20 cellular contexts compared by ENCODE assay signal in genomic region chr5:83513491-83513890, GRCh38.
"Had no signal": no experiment of that assay in that cellular context is flagged by ENCODE, and none has a peak within 500 bp of the region (broad histone marks: within the 10 kb centered on the region; RNA-seq: fewer than 3 reads in every experiment).

No MANE protein-coding gene starts in this region.

- H3K9ac ChIP-seq: neural progenitor cell, parathyroid adenoma had no signal

- H3K9me3 Mint-ChIP-seq: activated T-cell treated with anti-CD3 and anti-CD28 coated beads, Interleukin-2, amount 50 U/mL, for 24 hours; memory B cell; neural progenitor cell; T-helper 2 cell treated with Interferon-gamma antibody and Interleukin-4, amounts not matched to agents 5 μg/mL and 100 μg/mL, for 36 hours had no signal

- ATAC-seq: activated CD8-positive, alpha-beta memory T cell treated with anti-CD3 and anti-CD28 coated beads, Interleukin-2, amount 10 ng/mL, durations not matched to agents 7 days and 5 days; left lobe of liver had no signal

- H3K27me3 Mint-ChIP-seq: memory B cell had no signal

- H3K27ac Mint-ChIP-seq: activated CD8-positive, alpha-beta memory T cell treated with anti-CD3 and anti-CD28 coated beads, Interleukin-2, amount 10 ng/mL, durations not matched to agents 7 days and 5 days; activated naive CD8-positive, alpha-beta T cell; activated T-cell treated with anti-CD3 and anti-CD28 coated beads, Interleukin-2, amount 50 U/mL, for 24 hours; memory B cell; neural progenitor cell; T-helper 2 cell treated with Interferon-gamma antibody and Interleukin-4, amounts not matched to agents 5 μg/mL and 100 μg/mL, for 36 hours had no signal

- H3K36me3 ChIP-seq: stomach, thyroid gland, vagina had no signal

- H3K9me3 ChIP-seq: stomach, thyroid gland, vagina had no signal

- H3K27ac ChIP-seq: neural progenitor cell, parathyroid adenoma, stomach, thyroid gland, vagina had no signal

- H3K4me1 Mint-ChIP-seq: memory B cell, neural progenitor cell had no signal

- H3K4me1 ChIP-seq: parathyroid adenoma, stomach had no signal

- H3K4me3 Mint-ChIP-seq: activated CD8-positive, alpha-beta memory T cell treated with anti-CD3 and anti-CD28 coated beads, Interleukin-2, amount 10 ng/mL, durations not matched to agents 7 days and 5 days; activated naive CD8-positive, alpha-beta T cell; activated T-cell treated with anti-CD3 and anti-CD28 coated beads, Interleukin-2, amount 50 U/mL, for 24 hours; memory B cell; neural progenitor cell; T-helper 2 cell treated with Interferon-gamma antibody and Interleukin-4, amounts not matched to agents 5 μg/mL and 100 μg/mL, for 36 hours had no signal

- H3K36me3 Mint-ChIP-seq: activated CD8-positive, alpha-beta memory T cell treated with anti-CD3 and anti-CD28 coated beads, Interleukin-2, amount 10 ng/mL, durations not matched to agents 7 days and 5 days; activated naive CD8-positive, alpha-beta T cell; memory B cell had no signal

- H3K4me3 ChIP-seq: neural progenitor cell, skin epidermis, stomach, thyroid gland, vagina had no signal

- DNase-seq: activated CD4-positive, alpha-beta T cell treated with anti-CD3 and anti-CD28 coated beads, Interleukin-2, amount 50 U/mL, for 4 hours; activated CD4-positive, CD25-positive, alpha-beta regulatory T cell treated with anti-CD3 and anti-CD28 coated beads, Interleukin-2, amount 50 U/mL, for 72 hours; activated CD8-positive, alpha-beta memory T cell treated with anti-CD3 and anti-CD28 coated beads, Interleukin-2, amount 10 ng/mL, durations not matched to agents 7 days and 5 days; activated effector memory CD4-positive, alpha-beta T cell treated with anti-CD3 and anti-CD28 coated beads, Interleukin-2, amount 50 U/mL, for 16 hours; activated T-cell treated with anti-CD3 and anti-CD28 coated beads, Interleukin-2, amount 50 U/mL, for 24 hours; anterior cingulate cortex; caudate nucleus; cortex of kidney; effector CD8-positive, alpha-beta T cell; head of caudate nucleus; stomach; thyroid gland had no signal

- H3K27me3 ChIP-seq: neural progenitor cell, stomach, thyroid gland, vagina had no signal
